ENCODE assay signal across 14 cellular contexts in genomic region chr6:155117266-155117665, GRCh38.
DNase-seq lines count a peak whose midpoint lies in the region; ATAC-seq and TF ChIP-seq lines count a peak whose summit lies in the region.
"Had no signal": no experiment of that assay in that cellular context is flagged by ENCODE, and none has a peak within 500 bp of the region (broad histone marks: within the 10 kb centered on the region; RNA-seq: fewer than 3 reads in every experiment).

No MANE protein-coding gene starts in this region.

- no peaks in the 10 kb centered on the region for H3K9me2 ChIP-seq in GM23248 (ENCODE audit: insufficient read depth)

- H3K4me3 ChIP-seq in GM23248: no peak overlapping the region
- no peak overlapping the region for H3K4me3 ChIP-seq in fibroblast of the aortic adventitia (ENCODE audit: low read depth, low read length)
- H3K4me3 ChIP-seq: prostate gland had no signal

- DNase-seq in A172 (ENCODE audit: low spot score) (peak; percentile 74), GM23248 (peak; percentile 81), fibroblast of the aortic adventitia (ENCODE audit: low read depth) (peak; percentile 70), substantia nigra (lab: John Stamatoyannopoulos, UW) (no peak), SHP77 (lab: John Stamatoyannopoulos, UW) (no peak)
- DNase-seq: activated T-cell treated with anti-CD3 and anti-CD28 coated beads, Interleukin-2, amount 50 U/mL, for 4 hours; DMS79 treated with DMSO at 0.1 percent for 48 hours; H7; NCI-H187; NCI-H82 had no signal

- in situ Hi-C loops in GM23248 (cut with MboI): no loop called here

- H3K27ac ChIP-seq in GM23248 (peak overlapping the region; percentile 49), substantia nigra (ENCODE audit: low read depth, low read length, poor library complexity, severe bottlenecking) (no peak overlapping the region)
- H3K27ac ChIP-seq: prostate gland had no signal

- H3K9me3 ChIP-seq in GM23248 (ENCODE audit: low read depth): no peaks in the 10 kb centered on the region
- H3K9me3 ChIP-seq: prostate gland had no signal

- H3K36me3 ChIP-seq in GM23248 (ENCODE audit: low read depth): no peaks in the 10 kb centered on the region
- H3K36me3 ChIP-seq: prostate gland had no signal

- H3K9ac ChIP-seq in GM23248: no peak overlapping the region

- no peaks in the 10 kb centered on the region for H4K20me1 ChIP-seq in GM23248 (ENCODE audit: insufficient read depth)

- H3K4me1 ChIP-seq in GM23248 (ENCODE audit: insufficient read depth): peaks cover 22% of the 10 kb centered on the region
- H3K4me1 ChIP-seq: prostate gland had no signal

- peaks cover 15% of the 10 kb centered on the region for H3F3A ChIP-seq in GM23248 (ENCODE audit: insufficient read depth)

- no peaks in the 10 kb centered on the region for H3K27me3 ChIP-seq in GM23248 (replicated peaks; ENCODE audit: insufficient read depth)

- H3K79me2 ChIP-seq in GM23248 (ENCODE audit: insufficient read depth): no peaks in the 10 kb centered on the region

- TF ChIP-seq CTCF in fibroblast of the aortic adventitia (IDR thresholded peaks at IDR 0.05; ENCODE audit: insufficient read depth, low read length): no peak

- 54 to 64% methylated on average over 14 of the region's 14 CpGs for WGBS in GM23248 (ENCODE audit: low coverage in 1 of 2, low lambda C conversion rate in 2 of 2, missing lambda C conversion rate in 2 of 2), 2 experiments

- peak overlapping the region; percentile 31 for H3K4me2 ChIP-seq in GM23248 (ENCODE audit: unreplicated experiment)

- H2AFZ ChIP-seq in GM23248: no peak overlapping the region

- ATAC-seq in SK-N-SH treated with all-trans-retinoic acid at 6 μM for 48 hours: peak; percentile 81
- ATAC-seq in HG02884 (IDR thresholded peaks at IDR 0.05; ENCODE audit: unreplicated experiment): no peak
- no peak for ATAC-seq in GM21515 (IDR thresholded peaks at IDR 0.05; ENCODE audit: unreplicated experiment)

TF ChIP-seq in SK-N-SH treated with all-trans-retinoic acid at 6 μM for 48 hours, 23 proteins besides CTCF, POLR2A, EP300 and RAD21:
- TF ChIP-seq ZFP30 (CRISPR knock-in tag; IDR thresholded peaks at IDR 0.05) (no peak), CSDC2 (CRISPR knock-in tag; IDR thresholded peaks at IDR 0.05) (peak; percentile 77; the same call in 1 of the 2 replicates)

Comparison
In these comparisons a context has a peak if more than half of its experiments do, and no peak if none do; other contexts are left out.
1. DNase-seq: peak in A172 (single experiment), GM23248 (single experiment) and fibroblast of the aortic adventitia (single experiment); none in substantia nigra (0 of 49) and SHP77 (0 of 2).